ENCODE assay signal across 1 cellular context in genomic region chr9:98708103-98708932, GRCh38.
TF ChIP-seq lines count a peak whose summit lies in the region.

No MANE protein-coding gene starts in this region.

TF ChIP-seq in A549, 52 proteins besides CTCF, POLR2A, EP300 and RAD21 (continued from another document):
- TF ChIP-seq JUN (IDR thresholded peaks at IDR 0.05) (no peak), KDM1A (IDR thresholded peaks at IDR 0.05; ENCODE audit: low read depth) (no peak), MAZ (IDR thresholded peaks at IDR 0.05; ENCODE audit: borderline replicate concordance, low read depth, low read length) (no peak), MAFK (IDR thresholded peaks at IDR 0.05; ENCODE audit: partially characterized antibody) (no peak), ZFP36 (IDR thresholded peaks at IDR 0.05; ENCODE audit: borderline replicate concordance, partially characterized antibody) (no peak), EHF (CRISPR knock-in tag; IDR thresholded peaks at IDR 0.05) (no peak), REST (IDR thresholded peaks at IDR 0.05) (no peak)
TF ChIP-seq in A549: peak in this region for 0.
